Comparison of ENCODE assay signal across 8 cellular contexts in genomic region chr15:42207674-42208579, GRCh38.
DNase-seq lines count a peak whose midpoint lies in the region; ATAC-seq and TF ChIP-seq lines count a peak whose summit lies in the region.

Gene VPS39 (minus strand): TSS chr15:42208304. CDS start chr15:42208153, 151 bp downstream.

- peak; percentile 82 to 86 for DNase-seq in AML-193 (lab: John Stamatoyannopoulos, UW)
- peak; percentile 93 for DNase-seq in NCI-H510A treated with DMSO at 0.1 percent for 48 hours (lab: John Stamatoyannopoulos, UW)
- DNase-seq in activated CD4-positive, alpha-beta T cell treated with anti-CD3 and anti-CD28 coated beads for 4 hours: peak; percentile 76 to 79
- DNase-seq in kidney glomerular epithelial cell (lab: John Stamatoyannopoulos, UW): peak; percentile 91
- DNase-seq in stimulated activated CD4-positive, alpha-beta T cell treated with anti-CD3 and anti-CD28 coated beads, Interleukin-15, amount 100 ng/mL, for 48 hours (ENCODE audit: low read depth in 2 of 2): peak; percentile 66 to 83

- TF ChIP-seq POLR2A in GM19099 (IDR thresholded peaks at IDR 0.05; ENCODE audit: extremely low read depth, insufficient read length, low read depth): peak; percentile 82

- peak; percentile 95 for ATAC-seq in HG03432 (IDR thresholded peaks at IDR 0.05; ENCODE audit: unreplicated experiment)

- H3K27ac ChIP-seq in cingulate gyrus (ENCODE audit: low read depth, low read length): peak within 1 kb of the TSS; percentile 75

Comparison
In these comparisons a context has a peak if more than half of its experiments do, and no peak if none do; other contexts are left out.
1. Peak in every context shown above with its lines: DNase-seq, ATAC-seq and H3K27ac ChIP-seq.